Comparison of ENCODE assay signal across 23 cellular contexts in genomic region chr1:60959701-60960100, GRCh38.
DNase-seq lines count a peak whose midpoint lies in the region; ATAC-seq, FAIRE-seq and TF ChIP-seq lines count a peak whose summit lies in the region.
"Had no signal": no experiment of that assay in that cellular context is flagged by ENCODE, and none has a peak within 500 bp of the region (broad histone marks: within the 10 kb centered on the region; RNA-seq: fewer than 3 reads in every experiment).

No MANE protein-coding gene starts in this region.

- H3K4me3 ChIP-seq in GM23338 (no peak overlapping the region), SK-N-SH (ENCODE audit: low read depth in 2 of 2, low read length in 1 of 2) (no peak overlapping the region), K562 (no peak overlapping the region), trophoblast cell (ENCODE audit: low read depth, low read length) (no peak overlapping the region), gastroesophageal sphincter (no peak overlapping the region)
- H3K4me3 ChIP-seq: A549; BLaER1 treated with 17β-estradiol and CSF1 and Interleukin-3, amounts not matched to agents 10 nM and 100 nM had no signal

- CTCF ChIA-PET in SK-N-SH (lab: Yijun Ruan, JAX) (interaction anchor here (0.7 to 2.9 kb wide), 4 partner anchors 10 to 988 kb away, joined by 3 to 18 read pairs (median 3); no protein-coding TSS in a partner anchor), K562 (lab: Yijun Ruan, JAX; ENCODE audit: low intra/inter-chr PET ratio) (no interaction called here)

- H3K4me2 ChIP-seq in GM23338 (no peak overlapping the region), SK-N-SH (no peak overlapping the region), K562 (ENCODE audit: insufficient read depth, low read length) (no peak overlapping the region), trophoblast cell (ENCODE audit: low read length) (no peak overlapping the region)
- H3K4me2 ChIP-seq: A549; BLaER1 treated with 17β-estradiol and CSF1 and Interleukin-3, amounts not matched to agents 10 nM and 100 nM had no signal

- no peaks in the 10 kb centered on the region for H3K79me2 ChIP-seq in GM23338 (replicated peaks; ENCODE audit: insufficient read depth)
- H3K79me2 ChIP-seq in SK-N-SH (ENCODE audit: insufficient read depth): no peaks in the 10 kb centered on the region
- no peaks in the 10 kb centered on the region for H3K79me2 ChIP-seq in K562 (ENCODE audit: control insufficient read depth, insufficient read depth, low read length)
- H3K79me2 ChIP-seq in trophoblast cell (ENCODE audit: control insufficient read depth, insufficient read depth, low read length, poor library complexity): no peaks in the 10 kb centered on the region

- H4K20me1 ChIP-seq in GM23338 (replicated peaks; ENCODE audit: insufficient read depth): no peaks in the 10 kb centered on the region
- H4K20me1 ChIP-seq in SK-N-SH (ENCODE audit: insufficient read depth): no peaks in the 10 kb centered on the region
- no peaks in the 10 kb centered on the region for H4K20me1 ChIP-seq in K562 (replicated peaks; ENCODE audit: control insufficient read depth, insufficient read depth, low read length)
- H4K20me1 ChIP-seq: BLaER1 treated with 17β-estradiol and CSF1 and Interleukin-3, amounts not matched to agents 10 nM and 100 nM had no signal

- no peak overlapping the region for H2AK5ac ChIP-seq in trophoblast cell (ENCODE audit: low read length)

- no peak overlapping the region for H3K27ac Mint-ChIP-seq in GM23338
- H3K27ac Mint-ChIP-seq: B cell; CD4-positive, alpha-beta T cell; CD8-positive, alpha-beta T cell had no signal

- POLR2A ChIA-PET in SK-N-SH (lab: Yijun Ruan, JAX): no interaction called here
- POLR2A ChIA-PET in K562 (lab: Yijun Ruan, JAX): no interaction called here

- H4K91ac ChIP-seq in trophoblast cell (ENCODE audit: low read depth, low read length): no peak overlapping the region

- TF ChIP-seq POLR2A in K562 (conservative IDR thresholded peaks at IDR 0.05) (no peak), gastroesophageal sphincter (IDR thresholded peaks at IDR 0.05) (no peak)

- TF ChIP-seq EP300 in SK-N-SH (IDR thresholded peaks at IDR 0.05; ENCODE audit: borderline replicate concordance in 1 of 2, low read depth in 1 of 2, low read length in 1 of 2): no peak
- no peak for TF ChIP-seq EP300 in K562 (IDR thresholded peaks at IDR 0.05; ENCODE audit: low read length)
- TF ChIP-seq EP300 in gastroesophageal sphincter (IDR thresholded peaks at IDR 0.05): no peak

- H3K27ac ChIP-seq in GM23338 (ENCODE audit: low read depth) (no peak overlapping the region), SK-N-SH (ENCODE audit: low read depth in 2 of 2, low read length in 1 of 2) (peak overlapping the region; percentile 67 to 86), K562 (ENCODE audit: extremely low read depth, low read depth, low read length) (no peak overlapping the region), trophoblast cell (ENCODE audit: low read depth, low read length) (no peak overlapping the region), gastroesophageal sphincter (no peak overlapping the region)
- H3K27ac ChIP-seq: 22Rv1, A549, C4-2B had no signal

- no peak overlapping the region for H3K4ac ChIP-seq in trophoblast cell (ENCODE audit: low read depth, low read length)

- H3K9me3 ChIP-seq in SK-N-SH (no peaks in the 10 kb centered on the region), K562 (replicated peaks; ENCODE audit: control insufficient read depth, insufficient read depth, low read depth, low read length) (peaks cover 10% of the 10 kb centered on the region; the same call in 1 of the 2 replicates), trophoblast cell (ENCODE audit: insufficient read depth, low read depth, low read length) (no peaks in the 10 kb centered on the region), gastroesophageal sphincter (peaks cover 0 to 10% (median 0%) of the 10 kb centered on the region in 3 donors)
- H3K9me3 ChIP-seq: Caco-2 had no signal

- no peaks in the 10 kb centered on the region for H3K9me1 ChIP-seq in K562 (ENCODE audit: control insufficient read depth, insufficient read depth, low read length)

- ATAC-seq in GM23338: no peak
- no peak for ATAC-seq in K562
- ATAC-seq in gastroesophageal sphincter: no peak
- ATAC-seq: A549; CD8-positive, alpha-beta T cell had no signal

- peaks cover 4% of the 10 kb centered on the region for H3K79me1 ChIP-seq in trophoblast cell (ENCODE audit: low read length)

- H3F3A ChIP-seq in GM23338 (replicated peaks; ENCODE audit: low read depth) (no peaks in the 10 kb centered on the region), SK-N-SH (replicated peaks; ENCODE audit: insufficient read depth) (no peaks in the 10 kb centered on the region)

- no peak overlapping the region for H3K23ac ChIP-seq in trophoblast cell (ENCODE audit: low read length)

- intact Hi-C loops in K562 (cut with micrococcal nuclease): no loop called here

- no peak for TF ChIP-seq CTCF in GM23338 (conservative IDR thresholded peaks at IDR 0.05; ENCODE audit: low read depth in 2 of 2)
- TF ChIP-seq CTCF in SK-N-SH (IDR thresholded peaks at IDR 0.05): no peak
- no peak for TF ChIP-seq CTCF in K562 (IDR thresholded peaks at IDR 0.05 in 2 of 3, conservative IDR thresholded peaks at IDR 0.05 in 1 of 3; ENCODE audit: insufficient read depth in 2 of 3, low read depth in 1 of 3, low read length in 3 of 3)
- TF ChIP-seq CTCF in gastroesophageal sphincter (IDR thresholded peaks at IDR 0.05): no peak

- no peak overlapping the region for H3K18ac ChIP-seq in trophoblast cell (ENCODE audit: low read length)

- H3K4me1 ChIP-seq in GM23338 (ENCODE audit: insufficient read depth) (peaks cover 3% of the 10 kb centered on the region), SK-N-SH (ENCODE audit: control insufficient read depth in 1 of 2, insufficient read depth in 2 of 2, low read depth in 1 of 2, low read length in 1 of 2) (peaks cover 15 to 33% of the 10 kb centered on the region in 2 experiments; a peak in 2 of 4 replicates), K562 (replicated peaks in 1 of 2; ENCODE audit: control insufficient read depth in 2 of 2, insufficient read depth in 2 of 2, low read length in 2 of 2) (peaks cover 6 to 31% of the 10 kb centered on the region in 2 experiments; a peak in 4 of 5 replicates), trophoblast cell (ENCODE audit: control insufficient read depth in 1 of 2, insufficient read depth in 2 of 2, low read length in 2 of 2) (peaks cover 8 to 12% of the 10 kb centered on the region in 2 experiments), gastroesophageal sphincter (no peaks in the 10 kb centered on the region)
- H3K4me1 ChIP-seq: A549, Caco-2 had no signal

- no peak overlapping the region for H2BK120ac ChIP-seq in trophoblast cell (ENCODE audit: insufficient read depth, low read length, poor library complexity)

- no TSS peak for BruUV-seq in K562 (replicated peaks; lab: Mats Ljungman, UMichigan)

- 55% methylated on average over 1 of the region's 1 CpG for WGBS in SK-N-SH (ENCODE audit: low lambda C conversion rate)
- 59% methylated on average over 1 of the region's 1 CpG for WGBS in K562 (ENCODE audit: insufficient coverage, low coverage, missing lambda C conversion rate)
- no CpG with 5 or more reads among the region's 1 CpG for WGBS in trophoblast cell (ENCODE audit: extremely low coverage, insufficient coverage, insufficient read length)
- WGBS in gastroesophageal sphincter (ENCODE audit: low coverage in 1 of 2), 2 donors: 93 to 100% methylated on average over 1 of the region's 1 CpG

- peak overlapping the region; percentile 35; the same call in 1 of the 2 replicates for H2AFZ ChIP-seq in GM23338
- H2AFZ ChIP-seq in SK-N-SH (ENCODE audit: low read depth): no peak overlapping the region
- H2AFZ ChIP-seq in K562 (ENCODE audit: low read depth, low read length): peak overlapping the region; percentile 42; the same call in 1 of the 2 replicates
- no peak overlapping the region for H2AFZ ChIP-seq in trophoblast cell (ENCODE audit: insufficient read depth, low read length, poor library complexity)

- no peaks in the 10 kb centered on the region for H3K27me3 Mint-ChIP-seq in GM23338 (ENCODE audit: insufficient read depth, low read depth, poor library complexity)
- H3K27me3 Mint-ChIP-seq: B cell had no signal

- peaks cover 30% of the 10 kb centered on the region for H3K9me3 Mint-ChIP-seq in GM23338

- no peak overlapping the region for H4K8ac ChIP-seq in trophoblast cell (ENCODE audit: low read depth, low read length)

- no peak overlapping the region for H2BK5ac ChIP-seq in trophoblast cell (ENCODE audit: low read depth, low read length, poor library complexity)

- no peaks in the 10 kb centered on the region for H3K27me3 ChIP-seq in GM23338 (ENCODE audit: insufficient read depth)
- H3K27me3 ChIP-seq in SK-N-SH (ENCODE audit: insufficient read depth): no peaks in the 10 kb centered on the region
- no peaks in the 10 kb centered on the region for H3K27me3 ChIP-seq in K562 (ENCODE audit: control insufficient read depth in 2 of 2, insufficient read depth in 2 of 2, low read length in 2 of 2)
- no peaks in the 10 kb centered on the region for H3K27me3 ChIP-seq in trophoblast cell (ENCODE audit: insufficient read depth, low read length)
- H3K27me3 ChIP-seq in gastroesophageal sphincter: no peaks in the 10 kb centered on the region
- H3K27me3 ChIP-seq: BLaER1 treated with 17β-estradiol and CSF1 and Interleukin-3, amounts not matched to agents 10 nM and 100 nM had no signal

- H3K9me2 ChIP-seq in GM23338 (ENCODE audit: insufficient read depth) (peaks cover 11% of the 10 kb centered on the region; the same call in 1 of the 2 replicates), SK-N-SH (no peaks in the 10 kb centered on the region)

- no peak overlapping the region for H3K14ac ChIP-seq in trophoblast cell (ENCODE audit: low read length)

- in situ Hi-C loops in K562 (cut with MboI): no loop called here

- H4K12ac ChIP-seq in trophoblast cell (ENCODE audit: low read depth, low read length): no peak overlapping the region

- H3K36me3 Mint-ChIP-seq in GM23338 (ENCODE audit: low read depth): peaks cover 20% of the 10 kb centered on the region
- H3K36me3 Mint-ChIP-seq: CD8-positive, alpha-beta T cell had no signal

- no peak for DNase-seq in GM23338 (ENCODE audit: low spot score)
- no peak for DNase-seq in SK-N-SH
- DNase-seq in K562 (ENCODE audit: extremely low read depth in 1 of 4, low spot score in 3 of 4): no peak
- peak; percentile 28 to 91 for DNase-seq in trophoblast cell
- no peak for DNase-seq in activated CD4-positive, alpha-beta T cell treated with anti-CD3 and anti-CD28 coated beads for 4 hours
- no peak for DNase-seq in NCI-H2029 treated with DMSO at 0.1 percent for 48 hours (lab: John Stamatoyannopoulos, UW)
- DNase-seq: AML-193; Caco-2; Calu3; CD4-positive, alpha-beta T cell; CD8-positive, alpha-beta T cell; DMS79 treated with DMSO at 0.1 percent for 48 hours; GF-D8 had no signal

- no peak overlapping the region for H3K4me3 Mint-ChIP-seq in GM23338
- H3K4me3 Mint-ChIP-seq: B cell; CD4-positive, alpha-beta T cell; CD8-positive, alpha-beta T cell had no signal

- no peaks in the 10 kb centered on the region; the same call in none of the 2 replicates for H3K36me3 ChIP-seq in GM23338 (ENCODE audit: insufficient read depth)
- H3K36me3 ChIP-seq in SK-N-SH (replicated peaks in 1 of 2; ENCODE audit: control insufficient read depth in 1 of 2, insufficient read depth in 2 of 2, low read length in 1 of 2): peaks cover 0 to 7% of the 10 kb centered on the region in 2 experiments
- H3K36me3 ChIP-seq in K562 (ENCODE audit: control insufficient read depth, insufficient read depth, low read length): peaks cover 2% of the 10 kb centered on the region; the same call in 2 of the 3 replicates
- no peaks in the 10 kb centered on the region for H3K36me3 ChIP-seq in trophoblast cell (ENCODE audit: control insufficient read depth in 1 of 2, insufficient read depth in 2 of 2, low read length in 2 of 2)
- H3K36me3 ChIP-seq in gastroesophageal sphincter: no peaks in the 10 kb centered on the region
- H3K36me3 ChIP-seq: BLaER1 treated with 17β-estradiol and CSF1 and Interleukin-3, amounts not matched to agents 10 nM and 100 nM had no signal

- no peak for TF ChIP-seq RAD21 in SK-N-SH (IDR thresholded peaks at IDR 0.05; ENCODE audit: low read length)
- TF ChIP-seq RAD21 in K562 (CRISPR knock-in tag; conservative IDR thresholded peaks at IDR 0.05 in 1 of 2, IDR thresholded peaks at IDR 0.05 in 1 of 2): no peak

- FAIRE-seq in K562 (lab: Jason Lieb, UNC): no peak
- FAIRE-seq: A549, D721Med, G401.6, GM12891, GM19239 had no signal

- H2BK12ac ChIP-seq in trophoblast cell (ENCODE audit: low read length): no peak overlapping the region

- peaks cover 12% of the 10 kb centered on the region for H3K4me1 Mint-ChIP-seq in GM23338
- H3K4me1 Mint-ChIP-seq: B cell had no signal

- H3K9ac ChIP-seq in SK-N-SH: no peak overlapping the region
- no peak overlapping the region for H3K9ac ChIP-seq in K562 (ENCODE audit: insufficient read depth in 1 of 2, low read depth in 2 of 2, low read length in 2 of 2)
- H3K9ac ChIP-seq in trophoblast cell (ENCODE audit: low read length): no peak overlapping the region
- H3K9ac ChIP-seq: BLaER1 treated with 17β-estradiol and CSF1 and Interleukin-3, amounts not matched to agents 10 nM and 100 nM had no signal

Comparison
In these comparisons a context has a peak if more than half of its experiments do, and no peak if none do; other contexts are left out.
1. DNase-seq: peak in trophoblast cell (2 of 2); none in GM23338 (single experiment), SK-N-SH (single experiment), K562 (0 of 4), activated CD4-positive, alpha-beta T cell treated with anti-CD3 and anti-CD28 coated beads for 4 hours (0 of 2) and NCI-H2029 treated with DMSO at 0.1 percent for 48 hours (single experiment).
2. H2AFZ ChIP-seq: peak in GM23338 (single experiment) and K562 (single experiment); none in SK-N-SH (single experiment) and trophoblast cell (single experiment).
3. H3K27ac ChIP-seq: peak in SK-N-SH (2 of 2); none in GM23338 (single experiment), K562 (single experiment), trophoblast cell (single experiment) and gastroesophageal sphincter (0 of 4).